8 cellular contexts compared by ENCODE assay signal in the genomic region with DNA sequence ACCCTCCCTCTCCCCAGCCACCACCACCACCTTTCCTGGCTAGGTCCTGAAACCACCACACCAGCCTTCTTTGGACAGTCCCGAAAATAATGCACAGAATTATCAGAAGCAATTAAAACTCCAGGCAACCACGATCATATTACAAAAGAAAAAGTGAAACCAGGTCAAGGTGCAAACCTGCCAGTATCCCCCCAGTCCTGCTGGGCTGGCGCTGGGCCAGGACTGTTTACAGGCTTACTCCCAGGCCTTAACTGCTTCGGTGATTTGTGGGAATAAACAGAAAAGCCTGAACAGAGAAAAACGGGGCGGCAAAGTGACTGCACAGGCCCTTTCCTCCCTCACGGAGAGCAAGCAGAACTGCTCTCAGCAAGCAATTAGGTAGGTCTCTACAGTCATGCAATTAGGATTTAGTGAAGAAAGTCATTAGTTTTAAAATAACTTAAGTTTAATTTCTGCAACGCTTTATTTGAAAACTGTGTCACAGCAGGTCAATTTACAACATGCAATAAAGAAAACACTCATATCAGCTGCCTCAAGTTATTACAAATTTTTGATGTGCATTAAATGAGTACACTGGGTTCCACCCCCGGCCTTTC. TPM values are rescaled to one million over a fixed set of nuclear protein-coding genes. Genes with fewer than 3 reads are reported as not detected.
A peak's percentile ranks its signal among the peaks of the same experiment; 100 is the strongest.
DNase-seq lines count a peak whose midpoint lies in the region; ATAC-seq and TF ChIP-seq lines count a peak whose summit lies in the region.

No MANE protein-coding gene starts in this region.

- H3K27me3 ChIP-seq in left lung, result no peaks in the 10 kb centered on the region

- intact Hi-C loops in MCF 10A (cut with micrococcal nuclease), result loop anchor here (5.0 kb wide), 1 partner anchor 593 kb away; no protein-coding TSS in a partner anchor
- intact Hi-C loops in left lung (cut with DNase I), result no loop called here

- CTCF ChIA-PET in MCF 10A (lab: Yijun Ruan, JAX) (interaction anchor here (1.2 kb wide), 1 partner anchor 593 kb away, joined by 6 read pairs; no protein-coding TSS in a partner anchor), HEK293T (lab: Yijun Ruan, JAX) (no interaction called here)

- no peaks in the 10 kb centered on the region for H3K36me3 ChIP-seq in left lung

- H3K4me1 Mint-ChIP-seq in MCF 10A (ENCODE audit: insufficient read depth, unreplicated experiment), result peaks cover 12% of the 10 kb centered on the region
- H3K4me1 Mint-ChIP-seq in stimulated activated memory B cell treated with anti-CD40 and anti-IgM and Interleukin-4, amounts not matched to agents 10 μg/mL and 1 μg/mL and 100 μg/mL, for 72 hours, result peaks cover 36% of the 10 kb centered on the region

- peak overlapping the region; percentile 75 for H3K4me3 Mint-ChIP-seq in MCF 10A (ENCODE audit: unreplicated experiment)
- peak overlapping the region; percentile 78 for H3K4me3 Mint-ChIP-seq in stimulated activated memory B cell treated with anti-CD40 and anti-IgM and Interleukin-4, amounts not matched to agents 10 μg/mL and 1 μg/mL and 100 μg/mL, for 72 hours

- H3K27me3 Mint-ChIP-seq in MCF 10A (ENCODE audit: insufficient read depth, unreplicated experiment), result no peaks in the 10 kb centered on the region
- H3K27me3 Mint-ChIP-seq in stimulated activated memory B cell treated with anti-CD40 and anti-IgM and Interleukin-4, amounts not matched to agents 10 μg/mL and 1 μg/mL and 100 μg/mL, for 72 hours, result no peaks in the 10 kb centered on the region

- no peaks in the 10 kb centered on the region for H3K9me3 ChIP-seq in left lung

- POLR2A ChIA-PET in MCF 10A (lab: Yijun Ruan, JAX), result interaction anchor here (0.5 to 1.5 kb wide), 2 partner anchors 199 to 625 kb away, joined by 3 read pairs; a partner anchor contains a TSS
- POLR2A ChIA-PET in HEK293T (lab: Yijun Ruan, JAX), result no interaction called here

- H3K4me1 ChIP-seq in left lung, result peaks cover 17 to 42% of the 10 kb centered on the region in 2 donors

- no peak for ATAC-seq in left lung
- ATAC-seq in stimulated activated memory B cell treated with anti-CD40 and anti-IgM and Interleukin-4, amounts not matched to agents 10 μg/mL and 1 μg/mL and 100 μg/mL, for 72 hours, result no peak

- TSS peak; percentile 59 for BruUV-seq in MCF 10A (replicated peaks; lab: Mats Ljungman, UMichigan)

- TF ChIP-seq CTCF in MCF 10A (IDR thresholded peaks at IDR 0.05; ENCODE audit: unreplicated experiment) (no peak), left lung (IDR thresholded peaks at IDR 0.05) (no peak)

- no peaks in the 10 kb centered on the region for H3K9me3 Mint-ChIP-seq in MCF 10A (ENCODE audit: unreplicated experiment)
- no peaks in the 10 kb centered on the region for H3K9me3 Mint-ChIP-seq in stimulated activated memory B cell treated with anti-CD40 and anti-IgM and Interleukin-4, amounts not matched to agents 10 μg/mL and 1 μg/mL and 100 μg/mL, for 72 hours

- H3K27ac ChIP-seq in left lung, result peak overlapping the region; percentile 17 to 50

- peaks cover 24% of the 10 kb centered on the region for H3K36me3 Mint-ChIP-seq in MCF 10A (ENCODE audit: insufficient read depth, unreplicated experiment)
- H3K36me3 Mint-ChIP-seq in stimulated activated memory B cell treated with anti-CD40 and anti-IgM and Interleukin-4, amounts not matched to agents 10 μg/mL and 1 μg/mL and 100 μg/mL, for 72 hours, result no peaks in the 10 kb centered on the region

- H3K27ac Mint-ChIP-seq in MCF 10A (ENCODE audit: low read depth, unreplicated experiment), result peak overlapping the region; percentile 77
- peak overlapping the region; percentile 30 for H3K27ac Mint-ChIP-seq in stimulated activated memory B cell treated with anti-CD40 and anti-IgM and Interleukin-4, amounts not matched to agents 10 μg/mL and 1 μg/mL and 100 μg/mL, for 72 hours

- peak overlapping the region; percentile 34 to 51 for H3K4me3 ChIP-seq in left lung

- DNase-seq in stimulated activated CD4-positive, alpha-beta T cell treated with anti-CD3 and anti-CD28 coated beads, Interleukin-12 subunit alpha, Interleukin-12 subunit beta, amount 100 ng/mL, for 4 hours, result peak; percentile 42
- no peak for DNase-seq in stimulated activated CD4-positive, alpha-beta T cell treated with anti-CD3 and anti-CD28 coated beads, Interleukin-1b, Interleukin-23, amount 100 ng/mL, for 48 hours
- peak; percentile 32 for DNase-seq in SK-N-DZ (ENCODE audit: low spot score)
- DNase-seq in MCF 10A (ENCODE audit: unreplicated experiment), result peak; percentile 27
- peak in 1 of 2 donors; percentile 72 for DNase-seq in left lung
- DNase-seq in HEK293T (ENCODE audit: extremely low spot score), result no peak
- DNase-seq in COLO829 (ENCODE audit: low spot score), result no peak

TF ChIP-seq in HEK293T, 16 proteins besides CTCF, POLR2A, EP300 and RAD21:
- no peak for TF ChIP-seq SP1 (IDR thresholded peaks at IDR 0.05)
- TF ChIP-seq ARNT (IDR thresholded peaks at IDR 0.05), result no peak
- TF ChIP-seq ZNF384 (IDR thresholded peaks at IDR 0.05), result no peak
- TF ChIP-seq TARDBP (IDR thresholded peaks at IDR 0.05), result no peak
- TF ChIP-seq ELF4 (IDR thresholded peaks at IDR 0.05), result no peak
- TF ChIP-seq BHLHE40 (IDR thresholded peaks at IDR 0.05; ENCODE audit: borderline replicate concordance), result no peak
- TF ChIP-seq FOXM1 (IDR thresholded peaks at IDR 0.05; ENCODE audit: borderline replicate concordance), result no peak
- TF ChIP-seq HDGF (IDR thresholded peaks at IDR 0.05; ENCODE audit: borderline replicate concordance), result no peak
- no peak for TF ChIP-seq CTBP1 (IDR thresholded peaks at IDR 0.05; ENCODE audit: borderline replicate concordance)
- no peak for TF ChIP-seq SUZ12 (IDR thresholded peaks at IDR 0.05)
- TF ChIP-seq, protein P1, sequence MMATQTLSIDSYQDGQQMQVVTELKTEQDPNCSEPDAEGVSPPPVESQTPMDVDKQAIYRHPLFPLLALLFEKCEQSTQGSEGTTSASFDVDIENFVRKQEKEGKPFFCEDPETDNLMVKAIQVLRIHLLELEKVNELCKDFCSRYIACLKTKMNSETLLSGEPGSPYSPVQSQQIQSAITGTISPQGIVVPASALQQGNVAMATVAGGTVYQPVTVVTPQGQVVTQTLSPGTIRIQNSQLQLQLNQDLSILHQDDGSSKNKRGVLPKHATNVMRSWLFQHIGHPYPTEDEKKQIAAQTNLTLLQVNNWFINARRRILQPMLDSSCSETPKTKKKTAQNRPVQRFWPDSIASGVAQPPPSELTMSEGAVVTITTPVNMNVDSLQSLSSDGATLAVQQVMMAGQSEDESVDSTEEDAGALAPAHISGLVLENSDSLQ (IDR thresholded peaks at IDR 0.05), result no peak
- no peak for TF ChIP-seq NFRKB (IDR thresholded peaks at IDR 0.05)

RNA-seq across cellular contexts. Expression of a gene that starts 1.3 kb away (rescaled TPM):
- 4.2 and 39.5 TPM in 2 replicates for polyA plus RNA-seq in SK-N-DZ (2014; cell fraction: cytosol; rRNA removed)
- 27.1 and 28.5 TPM in 2 replicates for polyA plus RNA-seq in SK-N-DZ (2014; cell fraction: nucleus; rRNA removed)
- total RNA-seq in MCF 10A (2022) (21.8 and 23.8 TPM in 2 replicates), left lung (10 to 100 TPM; 31.8 to 36.8 TPM)

Comparison
In these comparisons a context has a peak if more than half of its experiments do, and no peak if none do; other contexts are left out.
1. DNase-seq: peak in stimulated activated CD4-positive, alpha-beta T cell treated with anti-CD3 and anti-CD28 coated beads, Interleukin-12 subunit alpha, Interleukin-12 subunit beta, amount 100 ng/mL, for 4 hours (single experiment), SK-N-DZ (single experiment) and MCF 10A (single experiment); none in stimulated activated CD4-positive, alpha-beta T cell treated with anti-CD3 and anti-CD28 coated beads, Interleukin-1b, Interleukin-23, amount 100 ng/mL, for 48 hours (single experiment), HEK293T (single experiment) and COLO829 (single experiment).